ENCODE assay signal across 8 cellular contexts in the genomic region with DNA sequence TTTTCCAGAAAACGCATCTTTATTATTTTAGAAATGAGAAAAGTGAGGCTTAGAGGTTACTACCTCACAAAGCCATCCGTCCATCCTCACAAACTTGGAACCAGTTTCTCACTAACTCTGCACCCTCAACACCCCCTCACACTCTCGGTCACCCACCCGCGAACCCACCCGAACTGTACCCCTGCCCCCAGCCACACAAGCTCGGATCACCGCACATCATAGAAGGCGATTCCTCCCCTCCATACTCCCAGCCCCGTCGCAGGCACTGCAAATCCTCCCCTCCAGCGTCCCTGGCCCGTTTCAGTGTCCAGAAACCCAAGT. TPM values are rescaled to one million over a fixed set of nuclear protein-coding genes. Genes with fewer than 3 reads are reported as not detected.
A peak's percentile ranks its signal among the peaks of the same experiment; 100 is the strongest.
DNase-seq lines count a peak whose midpoint lies in the region; ATAC-seq and TF ChIP-seq lines count a peak whose summit lies in the region.

No MANE protein-coding gene starts in this region.

- peaks cover 17 to 31% of the 10 kb centered on the region in 2 donors for H3K36me3 Mint-ChIP-seq in CD14-positive monocyte
- H3K36me3 Mint-ChIP-seq in dendritic cell treated with granulocyte-macrophage colony-stimulating factor and Interleukin-4, amounts not matched to agents 40 ng/mL and 50 ng/mL, for 4 days (ENCODE audit: low read depth): peaks cover 54% of the 10 kb centered on the region
- peaks cover 81% of the 10 kb centered on the region for H3K36me3 Mint-ChIP-seq in nephron (ENCODE audit: low read depth)

- peaks cover 44% of the 10 kb centered on the region for H3K9me3 ChIP-seq in KOPT-K1 (ENCODE audit: insufficient read depth, low read length, poor library complexity, severe bottlenecking)

- peak overlapping the region; percentile 87 to 97 (median 95) for H3K27ac Mint-ChIP-seq in CD14-positive monocyte
- H3K27ac Mint-ChIP-seq in dendritic cell treated with granulocyte-macrophage colony-stimulating factor and Interleukin-4, amounts not matched to agents 40 ng/mL and 50 ng/mL, for 4 days: peak overlapping the region; percentile 97
- H3K27ac Mint-ChIP-seq in nephron: peak overlapping the region; percentile 99 to 100 (median 100)

- no peak for DNase-seq in CD14-positive monocyte (ENCODE audit: low spot score)

- H3K36me3 ChIP-seq in KOPT-K1 (ENCODE audit: insufficient read depth, low read length): peaks cover 34% of the 10 kb centered on the region

- peak overlapping the region; percentile 75 for H3K27ac ChIP-seq in KOPT-K1 (ENCODE audit: low read depth, low read length, poor library complexity, severe bottlenecking)

- H3K27me3 Mint-ChIP-seq in CD14-positive monocyte (ENCODE audit: low read depth in 3 of 3) (peaks cover 0 to 5% (median 0%) of the 10 kb centered on the region in 3 donors), nephron (ENCODE audit: low read depth) (no peaks in the 10 kb centered on the region)
- no peaks in the 10 kb centered on the region for H3K27me3 Mint-ChIP-seq in dendritic cell treated with granulocyte-macrophage colony-stimulating factor and Interleukin-4, amounts not matched to agents 40 ng/mL and 50 ng/mL, for 4 days

- H3K4me3 Mint-ChIP-seq in CD14-positive monocyte (peak overlapping the region; percentile 98 to 100), nephron (peak overlapping the region; percentile 98 to 99 (median 98))
- peak overlapping the region; percentile 97 for H3K4me3 Mint-ChIP-seq in dendritic cell treated with granulocyte-macrophage colony-stimulating factor and Interleukin-4, amounts not matched to agents 40 ng/mL and 50 ng/mL, for 4 days

- peaks cover 18% of the 10 kb centered on the region for H3K4me1 Mint-ChIP-seq in CD14-positive monocyte
- peaks cover 9% of the 10 kb centered on the region for H3K4me1 Mint-ChIP-seq in dendritic cell treated with granulocyte-macrophage colony-stimulating factor and Interleukin-4, amounts not matched to agents 40 ng/mL and 50 ng/mL, for 4 days (ENCODE audit: low read depth)
- peaks cover 14% of the 10 kb centered on the region for H3K4me1 Mint-ChIP-seq in nephron

- no peak for ATAC-seq in HG02759 (IDR thresholded peaks at IDR 0.05; ENCODE audit: unreplicated experiment)
- ATAC-seq in HG03342 (IDR thresholded peaks at IDR 0.05; ENCODE audit: unreplicated experiment): no peak
- no peak for ATAC-seq in GM21528 (IDR thresholded peaks at IDR 0.05; ENCODE audit: low FRiP score, unreplicated experiment)
- ATAC-seq in HG02840 (IDR thresholded peaks at IDR 0.05; ENCODE audit: low FRiP score, unreplicated experiment): no peak

- H3K9me3 Mint-ChIP-seq in CD14-positive monocyte (peaks cover 24 to 83% (median 61%) of the 10 kb centered on the region in 7 donors), nephron (peaks cover 60% of the 10 kb centered on the region)
- peaks cover 46% of the 10 kb centered on the region for H3K9me3 Mint-ChIP-seq in dendritic cell treated with granulocyte-macrophage colony-stimulating factor and Interleukin-4, amounts not matched to agents 40 ng/mL and 50 ng/mL, for 4 days

- TF ChIP-seq CTCF in CD14-positive monocyte (IDR thresholded peaks at IDR 0.05): no peak
- no peak for TF ChIP-seq CTCF in nephron (IDR thresholded peaks at IDR 0.05; ENCODE audit: unreplicated experiment in 3 of 3)

- intact Hi-C loops in CD14-positive monocyte (cut with micrococcal nuclease): loop anchor here (1.0 to 10.0 kb wide), 8 partner anchors 39 to 324 kb away; a partner anchor contains a TSS
- intact Hi-C loops in dendritic cell treated with granulocyte-macrophage colony-stimulating factor and Interleukin-4, amounts not matched to agents 40 ng/mL and 50 ng/mL, for 4 days (cut with micrococcal nuclease): loop anchor here (1.0 to 2.0 kb wide), 2 partner anchors 39 to 45 kb away; a partner anchor contains a TSS

RNA-seq across cellular contexts. Expression of a gene that starts 0.2 kb away (rescaled TPM):
- 1 to 10 TPM; 1.2 to 2.1 TPM for polyA plus RNA-seq in CD14-positive monocyte

RNA-seq across cellular contexts. Expression of a gene that starts 38.5 kb away (rescaled TPM):
- 1 to 10 TPM; 3.6 to 3.9 TPM for polyA plus RNA-seq in CD14-positive monocyte

RNA-seq across cellular contexts. Expression of a gene that starts 45.3 kb away (rescaled TPM):
- 1 to 10 TPM; 1.1 to 1.3 TPM for polyA plus RNA-seq in CD14-positive monocyte
